In the genomic region with DNA sequence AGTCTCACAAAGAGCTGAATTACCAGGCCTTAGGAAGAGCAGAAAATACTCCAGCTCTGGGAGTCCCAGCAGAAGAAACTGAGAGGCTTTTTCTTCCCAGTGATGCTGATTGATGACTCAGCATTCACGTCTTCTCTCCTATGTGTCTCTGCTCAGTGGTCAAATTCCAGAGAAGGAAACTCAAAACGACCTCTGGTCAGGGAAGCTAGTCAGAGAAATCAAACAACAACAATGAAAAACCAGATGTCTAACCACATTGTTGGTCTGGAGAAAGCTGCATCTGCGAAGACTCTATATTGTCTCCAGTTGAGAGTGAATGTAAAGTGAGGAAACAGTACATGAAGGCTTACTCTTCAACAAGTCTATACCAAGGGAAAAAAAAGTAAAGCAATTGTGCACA, we compare ENCODE assay signal across 15 cellular contexts. TPM values are rescaled to one million over a fixed set of nuclear protein-coding genes. Genes with fewer than 3 reads are reported as not detected.
DNase-seq lines count a peak whose midpoint lies in the region; ATAC-seq and TF ChIP-seq lines count a peak whose summit lies in the region.
"Had no signal": no experiment of that assay in that cellular context is flagged by ENCODE, and none has a peak within 500 bp of the region (broad histone marks: within the 10 kb centered on the region; RNA-seq: fewer than 3 reads in every experiment).

No MANE protein-coding gene starts in this region.

- peaks cover 13% of the 10 kb centered on the region; the same call in 1 of the 2 replicates for H3K9me2 ChIP-seq in GM23338 (ENCODE audit: insufficient read depth)

- peaks cover 25% of the 10 kb centered on the region for H3K4me1 ChIP-seq in GM23338 (ENCODE audit: insufficient read depth)
- H3K4me1 ChIP-seq: ascending aorta, heart right ventricle, stomach had no signal

- no peaks in the 10 kb centered on the region for H3K79me2 ChIP-seq in GM23338 (replicated peaks; ENCODE audit: insufficient read depth)

- no peak overlapping the region for H3K4me2 ChIP-seq in GM23338

- DNase-seq in GM23338 (ENCODE audit: low spot score) = no peak
- DNase-seq in astrocyte of the spinal cord (ENCODE audit: low read depth, low spot score) = peak; percentile 96
- DNase-seq in hepatic stellate cell (ENCODE audit: low spot score) = peak; percentile 10
- DNase-seq in C1 segment of cervical spinal cord (lab: John Stamatoyannopoulos, UW) = no peak
- DNase-seq in activated CD4-positive, alpha-beta T cell treated with anti-CD3 and anti-CD28 coated beads, Interleukin-2, amount 50 U/mL, for 1 hour = no peak
- no peak for DNase-seq in NCI-H187 (lab: John Stamatoyannopoulos, UW)
- DNase-seq: activated CD4-positive, alpha-beta T cell treated with anti-CD3 and anti-CD28 coated beads, Interleukin-2, amount 50 U/mL, for 4 hours; Calu3; effector CD8-positive, alpha-beta T cell; heart right ventricle; SHP77 treated with DMSO at 0.1 percent for 48 hours; stomach; T1000 had no signal

- H3K27ac Mint-ChIP-seq in GM23338 = no peak overlapping the region

- no peak for ATAC-seq in GM23338
- no peak for ATAC-seq in HG03439 (IDR thresholded peaks at IDR 0.05; ENCODE audit: unreplicated experiment)
- ATAC-seq: heart right ventricle had no signal

- H3K27me3 ChIP-seq in GM23338 (ENCODE audit: insufficient read depth) = no peaks in the 10 kb centered on the region
- H3K27me3 ChIP-seq: ascending aorta, heart right ventricle, stomach had no signal

- H3K4me1 Mint-ChIP-seq in GM23338 = peaks cover 32% of the 10 kb centered on the region

- no peak overlapping the region for H3K4me3 ChIP-seq in GM23338
- no peak overlapping the region for H3K4me3 ChIP-seq in astrocyte of the spinal cord (ENCODE audit: low read depth, low read length)
- H3K4me3 ChIP-seq: ascending aorta, heart right ventricle, stomach had no signal

- H3F3A ChIP-seq in GM23338 (replicated peaks; ENCODE audit: low read depth) = no peaks in the 10 kb centered on the region

- TF ChIP-seq CTCF in GM23338 (conservative IDR thresholded peaks at IDR 0.05; ENCODE audit: low read depth in 2 of 2) (no peak), astrocyte of the spinal cord (IDR thresholded peaks at IDR 0.05; ENCODE audit: low read depth, low read length) (no peak)

- no peaks in the 10 kb centered on the region for H3K27me3 Mint-ChIP-seq in GM23338 (ENCODE audit: insufficient read depth, low read depth, poor library complexity)

- in situ Hi-C loops in astrocyte of the spinal cord (cut with HindIII; ENCODE audit: low sequenced_read_pairs) = no loop called here

- H2AFZ ChIP-seq in GM23338 = peak overlapping the region; percentile 68; the same call in 1 of the 2 replicates

- H3K27ac ChIP-seq in GM23338 (ENCODE audit: low read depth) = no peak overlapping the region
- H3K27ac ChIP-seq: ascending aorta, heart right ventricle, stomach had no signal

- H3K36me3 ChIP-seq in GM23338 (ENCODE audit: insufficient read depth) = no peaks in the 10 kb centered on the region
- H3K36me3 ChIP-seq: ascending aorta, heart right ventricle, stomach had no signal

- H3K36me3 Mint-ChIP-seq in GM23338 (ENCODE audit: low read depth) = no peaks in the 10 kb centered on the region

- no peaks in the 10 kb centered on the region for H4K20me1 ChIP-seq in GM23338 (replicated peaks; ENCODE audit: insufficient read depth)

- H3K4me3 Mint-ChIP-seq in GM23338 = no peak overlapping the region

- no peaks in the 10 kb centered on the region for H3K9me3 Mint-ChIP-seq in GM23338

TF ChIP-seq in GM23338, 12 proteins besides CTCF, POLR2A, EP300 and RAD21:
- TF ChIP-seq EZH2 (IDR thresholded peaks at IDR 0.05; ENCODE audit: low read depth, unreplicated experiment) = no peak
- TF ChIP-seq ZNF331 (CRISPR knock-in tag; IDR thresholded peaks at IDR 0.05; ENCODE audit: low read depth) = no peak
- no peak for TF ChIP-seq EZH2phosphoT487 (IDR thresholded peaks at IDR 0.05; ENCODE audit: unreplicated experiment)
- no peak for TF ChIP-seq JUNB (IDR thresholded peaks at IDR 0.05; ENCODE audit: unreplicated experiment)

RNA-seq across cellular contexts. Expression of a gene that starts 28.6 kb away (rescaled TPM):
- 33.5 and 35.0 TPM in 2 replicates for total RNA-seq in GM23338 (2014; rRNA removed; shearing (Covaris generic))
- 6.9 and 7.4 TPM in 2 replicates for polyA plus RNA-seq in GM23338 (2016; fragmentation: Nextera tagmentation; extraction: Ambion mirVana)

Comparison
In these comparisons a context has a peak if more than half of its experiments do, and no peak if none do; other contexts are left out.
1. DNase-seq: peak in astrocyte of the spinal cord (single experiment) and hepatic stellate cell (single experiment); none in GM23338 (single experiment), C1 segment of cervical spinal cord (0 of 14), activated CD4-positive, alpha-beta T cell treated with anti-CD3 and anti-CD28 coated beads, Interleukin-2, amount 50 U/mL, for 1 hour (single experiment) and NCI-H187 (0 of 2).